ENCODE assay signal across 11 cellular contexts in genomic region chr16:84641643-84642358, GRCh38. TPM values are rescaled to one million over a fixed set of nuclear protein-coding genes. Genes with fewer than 3 reads are reported as not detected.
DNase-seq lines count a peak whose midpoint lies in the region; ATAC-seq and TF ChIP-seq lines count a peak whose summit lies in the region.
"Had no signal": no experiment of that assay in that cellular context is flagged by ENCODE, and none has a peak within 500 bp of the region (broad histone marks: within the 10 kb centered on the region; RNA-seq: fewer than 3 reads in every experiment).

No MANE protein-coding gene starts in this region.

- no peak for DNase-seq in WTC11 (ENCODE audit: low spot score)
- no peak for DNase-seq in mesenchymal stem cell
- no peak for DNase-seq in NCI-H345 treated with DMSO at 0.1 percent for 48 hours (lab: John Stamatoyannopoulos, UW; ENCODE audit: unreplicated experiment)
- no peak for DNase-seq in stimulated activated CD4-positive, alpha-beta T cell treated with anti-CD3 and anti-CD28 coated beads, Interleukin-12 subunit alpha, Interleukin-12 subunit beta, amount 100 ng/mL, for 4 hours
- DNase-seq in NK-92 (lab: John Stamatoyannopoulos, UW; ENCODE audit: unreplicated experiment) = no peak
- DNase-seq: ovary; stimulated activated CD4-positive, alpha-beta T cell treated with anti-CD3 and anti-CD28 coated beads, Interleukin-2, amount 100 ng/mL, for 48 hours had no signal

- WGBS in mesenchymal stem cell = 84% methylated on average over 5 of the region's 6 CpGs

- H3K9me3 ChIP-seq in DOHH2 (ENCODE audit: control insufficient read depth, insufficient read depth, low read length) = no peaks in the 10 kb centered on the region
- no peaks in the 10 kb centered on the region for H3K9me3 ChIP-seq in mesenchymal stem cell (ENCODE audit: control insufficient read depth, low read length)
- H3K9me3 ChIP-seq: MG63, ovary had no signal

- CTCF ChIA-PET in WTC11 (lab: Charles Lee) = interaction anchor here (0.7 to 2.9 kb wide), 4 partner anchors 30 to 113 kb away, joined by 3 to 13 read pairs (median 8); no protein-coding TSS in a partner anchor

- no peaks in the 10 kb centered on the region for H3K79me2 ChIP-seq in ACC112 (ENCODE audit: control insufficient read depth, insufficient read depth, low read length, unreplicated experiment)
- no peaks in the 10 kb centered on the region for H3K79me2 ChIP-seq in DOHH2 (ENCODE audit: control insufficient read depth, low read length)

- H2AK5ac ChIP-seq in mesenchymal stem cell (ENCODE audit: low read length, severe bottlenecking) = peak overlapping the region; percentile 85

- H3K27ac Mint-ChIP-seq in WTC11 = 0 out of 2 replicates have a peak overlapping the region, but pooled peaks have one; percentile 17

- POLR2A ChIA-PET in WTC11 (lab: Charles Lee) = interaction anchor here (1.0 kb wide), 1 partner anchor 88 kb away, joined by 3 read pairs; no protein-coding TSS in a partner anchor

- peak overlapping the region; percentile 0 for H2BK120ac ChIP-seq in mesenchymal stem cell (ENCODE audit: low read depth, low read length)

- peak overlapping the region; percentile 90 for H2BK15ac ChIP-seq in mesenchymal stem cell (ENCODE audit: low read depth, poor library complexity, severe bottlenecking)

- H2AFZ ChIP-seq in ACC112 (ENCODE audit: low read length, unreplicated experiment) (no peak overlapping the region), mesenchymal stem cell (ENCODE audit: low read depth, low read length) (peak overlapping the region; percentile 1)

- peak overlapping the region; percentile 43 to 87 for H2BK12ac ChIP-seq in mesenchymal stem cell (ENCODE audit: low read length in 2 of 2)

- peak overlapping the region; percentile 57 for H4K8ac ChIP-seq in mesenchymal stem cell (ENCODE audit: low read length)

- H3K27me3 ChIP-seq in ACC112 (ENCODE audit: insufficient read depth, low read length) (no peaks in the 10 kb centered on the region), DOHH2 (ENCODE audit: control insufficient read depth, low read length) (no peaks in the 10 kb centered on the region), mesenchymal stem cell (ENCODE audit: control insufficient read depth in 1 of 2, insufficient read depth in 1 of 2, low read length in 2 of 2) (no peaks in the 10 kb centered on the region)
- H3K27me3 ChIP-seq: MG63, ovary had no signal

- no peak overlapping the region for H3K4me3 Mint-ChIP-seq in WTC11

- H2BK5ac ChIP-seq in mesenchymal stem cell (ENCODE audit: low read depth, low read length, poor library complexity, severe bottlenecking) = no peak overlapping the region

- H3K9me3 Mint-ChIP-seq in WTC11 = peaks cover 3% of the 10 kb centered on the region; the same call in 1 of the 2 replicates

- no peak overlapping the region for H3K23ac ChIP-seq in mesenchymal stem cell (ENCODE audit: low read length in 2 of 2)

- no peak overlapping the region for H3K9ac ChIP-seq in mesenchymal stem cell (ENCODE audit: low read length)

- H3K79me1 ChIP-seq in mesenchymal stem cell (replicated peaks; ENCODE audit: low read length, poor library complexity, severe bottlenecking) = no peaks in the 10 kb centered on the region

- peaks cover 7% of the 10 kb centered on the region for H3F3A ChIP-seq in DOHH2 (ENCODE audit: control insufficient read depth, insufficient read depth)

- ATAC-seq in WTC11 (no peak), HG03097 (IDR thresholded peaks at IDR 0.05; ENCODE audit: low FRiP score, unreplicated experiment) (no peak)

- peak overlapping the region; percentile 49; the same call in 1 of the 2 replicates for H3K4me3 ChIP-seq in ACC112 (ENCODE audit: low read depth, low read length)
- peak overlapping the region; percentile 39 for H3K4me3 ChIP-seq in DOHH2 (ENCODE audit: low read length)
- H3K4me3 ChIP-seq in mesenchymal stem cell (ENCODE audit: insufficient read depth in 1 of 2, low read depth in 1 of 2, low read length in 2 of 2) = no peak overlapping the region
- H3K4me3 ChIP-seq: MG63, ovary had no signal

- H3K14ac ChIP-seq in mesenchymal stem cell (ENCODE audit: low read length in 2 of 2) = no peak overlapping the region

- H3K4me1 ChIP-seq in ACC112 (ENCODE audit: control insufficient read depth, insufficient read depth, low read length, unreplicated experiment) (peaks cover 38% of the 10 kb centered on the region), DOHH2 (ENCODE audit: control insufficient read depth, low read length) (peaks cover 66% of the 10 kb centered on the region), mesenchymal stem cell (ENCODE audit: control insufficient read depth, insufficient read depth, low read depth, low read length) (peaks cover 30% of the 10 kb centered on the region)

- no peaks in the 10 kb centered on the region for H3K9me2 ChIP-seq in DOHH2 (replicated peaks; ENCODE audit: control insufficient read depth, low read length)

- peak overlapping the region; percentile 58 for H4K91ac ChIP-seq in mesenchymal stem cell (ENCODE audit: low read length)

- H3K4ac ChIP-seq in mesenchymal stem cell (ENCODE audit: low read depth in 1 of 2, low read length in 2 of 2) = peak overlapping the region; percentile 10 to 77

- H3K18ac ChIP-seq in mesenchymal stem cell (ENCODE audit: low read depth in 1 of 2, low read length in 2 of 2) = peak overlapping the region; percentile 13 to 87

- H4K20me1 ChIP-seq in DOHH2 (ENCODE audit: control insufficient read depth, insufficient read depth, low read depth, low read length) = no peaks in the 10 kb centered on the region

- no peaks in the 10 kb centered on the region for H3K36me3 ChIP-seq in ACC112 (ENCODE audit: insufficient read depth, low read length)
- no peaks in the 10 kb centered on the region for H3K36me3 ChIP-seq in DOHH2 (ENCODE audit: control insufficient read depth, low read length)
- no peaks in the 10 kb centered on the region for H3K36me3 ChIP-seq in mesenchymal stem cell (ENCODE audit: control insufficient read depth in 1 of 2, insufficient read depth in 2 of 2, low read depth in 1 of 2, low read length in 2 of 2)
- H3K36me3 ChIP-seq: MG63, ovary had no signal

- no peaks in the 10 kb centered on the region for H3K36me3 Mint-ChIP-seq in WTC11

- peaks cover 24% of the 10 kb centered on the region for H3K4me1 Mint-ChIP-seq in WTC11

- no peak for TF ChIP-seq CTCF in DOHH2 (IDR thresholded peaks at IDR 0.05; ENCODE audit: low read depth, low read length, poor library complexity, severe bottlenecking)
- no peak for TF ChIP-seq CTCF in WTC11 (IDR thresholded peaks at IDR 0.05)

- H3K27ac ChIP-seq in ACC112 (ENCODE audit: low read depth, low read length) (no peak overlapping the region), DOHH2 (ENCODE audit: low read depth, low read length) (no peak overlapping the region), mesenchymal stem cell (ENCODE audit: low read length, poor library complexity, severe bottlenecking) (peak overlapping the region; percentile 56)

- peaks cover 6% of the 10 kb centered on the region; the same call in 1 of the 2 replicates for H3K27me3 Mint-ChIP-seq in WTC11 (ENCODE audit: low read depth)

- H3K4me2 ChIP-seq in DOHH2 (ENCODE audit: low read length) = peak overlapping the region; percentile 78
- H3K4me2 ChIP-seq in mesenchymal stem cell (ENCODE audit: low read length, poor library complexity, severe bottlenecking) = no peak overlapping the region

TF ChIP-seq in WTC11, 78 proteins besides CTCF, POLR2A, EP300 and RAD21:
- TF ChIP-seq E2F5 (CRISPR knock-in tag; IDR thresholded peaks at IDR 0.05) = no peak
- TF ChIP-seq GTF2I (CRISPR knock-in tag; conservative IDR thresholded peaks at IDR 0.05) = no peak
- no peak for TF ChIP-seq TEAD4 (CRISPR knock-in tag; IDR thresholded peaks at IDR 0.05)
TF ChIP-seq in WTC11: peak in this region for 0.

RNA-seq across cellular contexts. Expression of gene KLHL36, which starts 6.5 kb away (rescaled TPM):
- total RNA-seq in WTC11 (2021) = 55.7 to 56.1 TPM (median 55.8 TPM) in 3 replicates
- 19.3 TPM for polyA plus RNA-seq in mesenchymal stem cell (2013, experiment 1 of 2)
- polyA plus RNA-seq in mesenchymal stem cell (2013, experiment 2 of 2) = 18.4 TPM

RNA-seq across cellular contexts. Expression of gene COTL1, which starts 23.9 kb away (rescaled TPM):
- 102 to 122 TPM (median 122 TPM) in 3 replicates for total RNA-seq in WTC11 (2021)
- 264 TPM for polyA plus RNA-seq in mesenchymal stem cell (2013, experiment 1 of 2)
- polyA plus RNA-seq in mesenchymal stem cell (2013, experiment 2 of 2) = 251 TPM

RNA-seq across cellular contexts. Expression of gene USP10, which starts 58.0 kb away (rescaled TPM):
- total RNA-seq in WTC11 (2021) = 138 to 152 TPM (median 139 TPM) in 3 replicates
- polyA plus RNA-seq in mesenchymal stem cell (2013, experiment 1 of 2) = 51.6 TPM
- polyA plus RNA-seq in mesenchymal stem cell (2013, experiment 2 of 2) = 51.4 TPM

Comparison
In these comparisons a context has a peak if more than half of its experiments do, and no peak if none do; other contexts are left out.
1. H3K4me3 ChIP-seq: peak in ACC112 (single experiment) and DOHH2 (single experiment); none in mesenchymal stem cell (0 of 2).